In the genomic region with DNA sequence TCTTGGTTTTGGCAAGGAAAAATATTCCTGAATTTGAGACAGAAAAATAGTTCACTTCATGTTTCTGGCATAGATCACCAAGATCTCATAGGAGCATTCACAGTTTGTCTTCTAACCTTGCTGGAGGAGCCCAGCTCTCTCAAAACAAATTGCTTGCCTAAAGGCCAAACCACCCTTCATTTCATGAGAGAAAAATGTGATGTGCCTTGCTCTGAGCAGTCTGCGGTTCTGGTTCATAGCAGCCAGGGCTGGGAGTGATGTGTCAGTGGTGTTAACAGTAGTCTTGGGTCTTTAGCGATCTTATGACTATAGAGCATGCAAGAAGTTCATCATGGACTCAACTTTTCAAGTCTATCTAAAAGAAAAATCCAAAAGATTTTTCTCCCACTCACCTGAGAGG, we compare ENCODE assay signal across 22 cellular contexts.
A peak's percentile ranks its signal among the peaks of the same experiment; 100 is the strongest.
DNase-seq lines count a peak whose midpoint lies in the region; ATAC-seq and TF ChIP-seq lines count a peak whose summit lies in the region.
"Had no signal": no experiment of that assay in that cellular context is flagged by ENCODE, and none has a peak within 500 bp of the region (broad histone marks: within the 10 kb centered on the region; RNA-seq: fewer than 3 reads in every experiment).

No MANE protein-coding gene starts in this region.

- no peak overlapping the region for H3K4me3 Mint-ChIP-seq in mesothelial cell of epicardium
- H3K4me3 Mint-ChIP-seq: CD4-positive, alpha-beta memory T cell had no signal

- no peaks in the 10 kb centered on the region for H3K9me2 ChIP-seq in SK-N-SH

- no peak overlapping the region for H3K4me2 ChIP-seq in SK-N-SH

- H3K27ac ChIP-seq in SK-N-SH (ENCODE audit: low read depth in 2 of 2, low read length in 1 of 2): no peak overlapping the region

- H3K9me3 Mint-ChIP-seq in mesothelial cell of epicardium: peaks cover 8% of the 10 kb centered on the region
- H3K9me3 Mint-ChIP-seq: CD4-positive, alpha-beta memory T cell had no signal

- ATAC-seq in HG03571 (IDR thresholded peaks at IDR 0.05; ENCODE audit: unreplicated experiment) (no peak), GM21529 (IDR thresholded peaks at IDR 0.05; ENCODE audit: unreplicated experiment) (no peak)
- ATAC-seq: HepG2, PC-3 had no signal

- no peaks in the 10 kb centered on the region for H3K27me3 Mint-ChIP-seq in mesothelial cell of epicardium (ENCODE audit: low read depth)
- H3K27me3 Mint-ChIP-seq: CD4-positive, alpha-beta memory T cell had no signal

- H2AFZ ChIP-seq in SK-N-SH (ENCODE audit: low read depth): no peak overlapping the region

- no peak for TF ChIP-seq EP300 in SK-N-SH (IDR thresholded peaks at IDR 0.05; ENCODE audit: borderline replicate concordance in 1 of 2, low read depth in 1 of 2, low read length in 1 of 2)

- no peak for TF ChIP-seq RAD21 in SK-N-SH (IDR thresholded peaks at IDR 0.05; ENCODE audit: low read length)

- no peak overlapping the region for H3K4me3 ChIP-seq in SK-N-SH (ENCODE audit: low read depth in 2 of 2, low read length in 1 of 2)

- H4K20me1 ChIP-seq in SK-N-SH (ENCODE audit: insufficient read depth): no peaks in the 10 kb centered on the region

- peaks cover 12% of the 10 kb centered on the region for H3K4me1 Mint-ChIP-seq in mesothelial cell of epicardium

- DNase-seq in AG09319 (ENCODE audit: extremely low read depth, low read depth) (peak; percentile 16), M059J (ENCODE audit: low read depth) (peak; percentile 37), astrocyte of the hippocampus (ENCODE audit: low read depth, low spot score) (peak; percentile 56), mesothelial cell of epicardium (ENCODE audit: low spot score in 2 of 2, unreplicated experiment in 2 of 2) (no peak), SK-N-SH (no peak), NCI-H1092 treated with DMSO at 0.1 percent for 48 hours (lab: John Stamatoyannopoulos, UW) (no peak)
- DNase-seq: 8988T; Calu3; CD4-positive, alpha-beta memory T cell; H7; KBM-7; MV-4-11; NCI-H1417 treated with DMSO at 0.1 percent for 48 hours; NCI-H1930; NCI-H226; NCI-H524 treated with DMSO at 0.1 percent for 48 hours; PC-3; RPMI8226; SIG-M5 had no signal

- H3K27me3 ChIP-seq in SK-N-SH (ENCODE audit: insufficient read depth): no peaks in the 10 kb centered on the region

- CTCF ChIA-PET in SK-N-SH (lab: Yijun Ruan, JAX): interaction anchor here (1.0 kb wide), 1 partner anchor 606 kb away, joined by 5 read pairs; no protein-coding TSS in a partner anchor

- peak overlapping the region; percentile 67 for H3K27ac Mint-ChIP-seq in mesothelial cell of epicardium

- no peaks in the 10 kb centered on the region for H3K79me2 ChIP-seq in SK-N-SH (ENCODE audit: insufficient read depth)

- 100% methylated on average over 2 of the region's 2 CpGs for WGBS in SK-N-SH (ENCODE audit: low lambda C conversion rate)

- H3K4me1 ChIP-seq in SK-N-SH (ENCODE audit: control insufficient read depth in 1 of 2, insufficient read depth in 2 of 2, low read depth in 1 of 2, low read length in 1 of 2): peaks cover 0 to 4% of the 10 kb centered on the region in 2 experiments; a peak in 1 of 4 replicates

- no peak overlapping the region for H3K9ac ChIP-seq in SK-N-SH

- no peaks in the 10 kb centered on the region for H3K9me3 ChIP-seq in SK-N-SH

- TF ChIP-seq CTCF in AG09319 (IDR thresholded peaks at IDR 0.05; ENCODE audit: low read depth, low read length): no peak
- no peak for TF ChIP-seq CTCF in mesothelial cell of epicardium (IDR thresholded peaks at IDR 0.05; ENCODE audit: unreplicated experiment)
- no peak for TF ChIP-seq CTCF in SK-N-SH (IDR thresholded peaks at IDR 0.05)

- peaks cover 6% of the 10 kb centered on the region for H3F3A ChIP-seq in SK-N-SH (replicated peaks; ENCODE audit: insufficient read depth)

- peaks cover 45% of the 10 kb centered on the region for H3K36me3 Mint-ChIP-seq in mesothelial cell of epicardium

- POLR2A ChIA-PET in SK-N-SH (lab: Yijun Ruan, JAX): no interaction called here

- H3K36me3 ChIP-seq in SK-N-SH (replicated peaks in 1 of 2; ENCODE audit: control insufficient read depth in 1 of 2, insufficient read depth in 2 of 2, low read length in 1 of 2): peaks cover 58 to 60% of the 10 kb centered on the region in 2 experiments

TF ChIP-seq in SK-N-SH, 30 proteins besides CTCF, POLR2A, EP300 and RAD21 (continues in another document):
- TF ChIP-seq MXI1 (IDR thresholded peaks at IDR 0.05; ENCODE audit: low read depth, low read length) (no peak), IRF3 (IDR thresholded peaks at IDR 0.05; ENCODE audit: low read depth, low read length) (no peak), RXRA (IDR thresholded peaks at IDR 0.05; ENCODE audit: borderline replicate concordance, low read depth) (no peak), REST (IDR thresholded peaks at IDR 0.05; ENCODE audit: low read depth, low read length) (no peak), POLR2AphosphoS5 (IDR thresholded peaks at IDR 0.05; ENCODE audit: low read depth, low read length) (no peak), NFIC (IDR thresholded peaks at IDR 0.05; ENCODE audit: borderline replicate concordance) (no peak), RFX5 (IDR thresholded peaks at IDR 0.05; ENCODE audit: low read length) (no peak), FOXJ3 (CRISPR knock-in tag; IDR thresholded peaks at IDR 0.05) (no peak), RCOR1 (IDR thresholded peaks at IDR 0.05; ENCODE audit: low read length) (no peak), FOXM1 (IDR thresholded peaks at IDR 0.05; ENCODE audit: low read depth) (no peak), GATA2 (CRISPR knock-in tag; IDR thresholded peaks at IDR 0.05) (no peak), EZH2phosphoT487 (IDR thresholded peaks at IDR 0.05; ENCODE audit: borderline replicate concordance, low read depth) (no peak), YY1 (IDR thresholded peaks at IDR 0.05; ENCODE audit: low read depth) (no peak), MEF2A (IDR thresholded peaks at IDR 0.05; ENCODE audit: borderline replicate concordance, low read depth) (no peak), TCF12 (IDR thresholded peaks at IDR 0.05) (no peak)
- TF ChIP-seq, protein P1, sequence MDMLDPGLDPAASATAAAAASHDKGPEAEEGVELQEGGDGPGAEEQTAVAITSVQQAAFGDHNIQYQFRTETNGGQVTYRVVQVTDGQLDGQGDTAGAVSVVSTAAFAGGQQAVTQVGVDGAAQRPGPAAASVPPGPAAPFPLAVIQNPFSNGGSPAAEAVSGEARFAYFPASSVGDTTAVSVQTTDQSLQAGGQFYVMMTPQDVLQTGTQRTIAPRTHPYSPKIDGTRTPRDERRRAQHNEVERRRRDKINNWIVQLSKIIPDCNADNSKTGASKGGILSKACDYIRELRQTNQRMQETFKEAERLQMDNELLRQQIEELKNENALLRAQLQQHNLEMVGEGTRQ (IDR thresholded peaks at IDR 0.05; ENCODE audit: borderline replicate concordance, low read depth, low read length): no peak
- TF ChIP-seq, protein P2, sequence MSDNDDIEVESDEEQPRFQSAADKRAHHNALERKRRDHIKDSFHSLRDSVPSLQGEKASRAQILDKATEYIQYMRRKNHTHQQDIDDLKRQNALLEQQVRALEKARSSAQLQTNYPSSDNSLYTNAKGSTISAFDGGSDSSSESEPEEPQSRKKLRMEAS (IDR thresholded peaks at IDR 0.05; ENCODE audit: low read depth): no peak

Comparison
In these comparisons a context has a peak if more than half of its experiments do, and no peak if none do; other contexts are left out.
1. DNase-seq: peak in AG09319 (single experiment), M059J (single experiment) and astrocyte of the hippocampus (single experiment); none in mesothelial cell of epicardium (0 of 2), SK-N-SH (single experiment) and NCI-H1092 treated with DMSO at 0.1 percent for 48 hours (single experiment).